In genomic region chr6:26064619-26065257, GRCh38 we compare ENCODE assay signal across 8 cellular contexts. TPM values are rescaled to one million over a fixed set of nuclear protein-coding genes. Genes with fewer than 3 reads are reported as not detected.
DNase-seq lines count a peak whose midpoint lies in the region; ATAC-seq, FAIRE-seq and TF ChIP-seq lines count a peak whose summit lies in the region.

No MANE protein-coding gene starts in this region.

- H3K4me3 Mint-ChIP-seq in nephron = no peak overlapping the region

- POLR2A ChIA-PET in A549 (lab: Yijun Ruan, JAX) = no interaction called here

- no peaks in the 10 kb centered on the region for H3K36me3 Mint-ChIP-seq in nephron (ENCODE audit: low read depth)

- no peak for TF ChIP-seq POLR2A in A549 (IDR thresholded peaks at IDR 0.05; ENCODE audit: low read length)

- peaks cover 20% of the 10 kb centered on the region for H3K4me1 ChIP-seq in A549

- 24% methylated on average over 10 of the region's 10 CpGs for WGBS in A549 (ENCODE audit: missing lambda C conversion rate)

- H3K9me3 ChIP-seq in A549 = no peaks in the 10 kb centered on the region

- H3K27ac ChIP-seq in A549 = peak overlapping the region in 1 of 2 experiments; percentile 47; a peak in 2 of 6 replicates

- peak in 1 of 2 experiments; percentile 59 for DNase-seq in A549 (ENCODE audit: low read depth in 1 of 2, low spot score in 1 of 2)
- DNase-seq in NCI-H2171 treated with DMSO at 0.1 percent for 48 hours (lab: John Stamatoyannopoulos, UW) = peak; percentile 71
- DNase-seq in activated CD4-positive, alpha-beta T cell treated with anti-CD3 and anti-CD28 coated beads for 4 hours = peak; percentile 15 to 41
- no peak for DNase-seq in putamen (ENCODE audit: low spot score)

- peak; percentile 61 for TF ChIP-seq CTCF in A549 (IDR thresholded peaks at IDR 0.05)
- peak; percentile 58 for TF ChIP-seq CTCF in GM12874 (IDR thresholded peaks at IDR 0.05; ENCODE audit: insufficient read depth, low read depth, low read length)
- peak; percentile 69 to 80 (median 71) for TF ChIP-seq CTCF in nephron (IDR thresholded peaks at IDR 0.05; ENCODE audit: unreplicated experiment in 3 of 3)

- no peak overlapping the region for H3K4me2 ChIP-seq in A549

- TF ChIP-seq EP300 in A549 (IDR thresholded peaks at IDR 0.05) = no peak

- no peaks in the 10 kb centered on the region for H3K27me3 Mint-ChIP-seq in nephron (ENCODE audit: low read depth)

- no peaks in the 10 kb centered on the region for H3K9me3 Mint-ChIP-seq in nephron

- peak; percentile 70 to 72 for TF ChIP-seq RAD21 in A549 (conservative IDR thresholded peaks at IDR 0.05 in 1 of 2, IDR thresholded peaks at IDR 0.05 in 1 of 2)

- H3K27ac Mint-ChIP-seq in nephron = no peak overlapping the region

- no peak overlapping the region for H3K4me3 ChIP-seq in A549

- CTCF ChIA-PET in A549 (lab: Yijun Ruan, JAX) = interaction anchor here (0.6 to 21.3 kb wide), 20 partner anchors 8 to 1608 kb away, joined by 3 to 580 read pairs (median 5); partner anchors contain the start of gene HFE

- peak; percentile 62 to 70; a peak in 5 of 6 replicates for ATAC-seq in A549
- ATAC-seq in esophagus mucosa = peak; percentile 68
- ATAC-seq in GM19351 (IDR thresholded peaks at IDR 0.05; ENCODE audit: unreplicated experiment) = no peak

- H3K4me1 Mint-ChIP-seq in nephron = peaks cover 6% of the 10 kb centered on the region

- no peak for FAIRE-seq in A549 (lab: Jason Lieb, UNC)

TF ChIP-seq in A549, 52 proteins besides CTCF, POLR2A, EP300 and RAD21:
- TF ChIP-seq NFE2L2 (conservative IDR thresholded peaks at IDR 0.05; ENCODE audit: low read length) (no peak), SMC3 (IDR thresholded peaks at IDR 0.05) (peak; percentile 49; the same call in 2 of the 3 replicates), KDM1A (IDR thresholded peaks at IDR 0.05; ENCODE audit: low read depth) (peak; percentile 77), CHD4 (IDR thresholded peaks at IDR 0.05; ENCODE audit: borderline replicate concordance) (peak; percentile 53; the same call in 1 of the 2 replicates)

RNA-seq across cellular contexts. Expression of gene HFE, which starts 22.5 kb away (rescaled TPM):
- 31.7 and 35.9 TPM in 2 replicates for polyA plus RNA-seq in A549 (2011; rRNA removed)
- polyA plus RNA-seq in A549 (2012; cell fraction: cytosol; rRNA removed) = 14.3 and 14.8 TPM in 2 replicates
- polyA plus RNA-seq in A549 (2012; cell fraction: nucleus; rRNA removed) = 16.5 and 16.8 TPM in 2 replicates
- polyA plus RNA-seq in A549 (2017; fragmentation: RNase III; extraction: RNeasy Plus Mini Kit Qiagen cat#74134 plus additional on column Dnase treatment) = 15.5 to 19.9 TPM (median 18.1 TPM) in 3 replicates
- polyA minus RNA-seq in A549 (2011; rRNA and poly(A)+ RNA removed) = 25.1 and 35.6 TPM in 2 replicates
- total RNA-seq in esophagus mucosa = 4.7 TPM
